21 cellular contexts compared by ENCODE assay signal in genomic region chr11:19687372-19687771, GRCh38. TPM values are rescaled to one million over a fixed set of nuclear protein-coding genes. Genes with fewer than 3 reads are reported as not detected.
A peak's percentile ranks its signal among the peaks of the same experiment; 100 is the strongest.
DNase-seq lines count a peak whose midpoint lies in the region; ATAC-seq and TF ChIP-seq lines count a peak whose summit lies in the region.
"Had no signal": no experiment of that assay in that cellular context is flagged by ENCODE, and none has a peak within 500 bp of the region (broad histone marks: within the 10 kb centered on the region; RNA-seq: fewer than 3 reads in every experiment).

No MANE protein-coding gene starts in this region.

- no peaks in the 10 kb centered on the region for H3K36me3 Mint-ChIP-seq in activated naive CD4-positive, alpha-beta T cell treated with anti-CD3 and anti-CD28 coated beads, Interleukin-2, amount 50 U/mL, for 24 hours
- no peaks in the 10 kb centered on the region for H3K36me3 Mint-ChIP-seq in activated naive CD4-positive, alpha-beta T cell treated with anti-CD3 and anti-CD28 coated beads, Interleukin-2, amount 50 U/mL, for 72 hours
- H3K36me3 Mint-ChIP-seq in glutamatergic neuron (ENCODE audit: unreplicated experiment) (no peaks in the 10 kb centered on the region), WTC11 (no peaks in the 10 kb centered on the region)
- H3K36me3 Mint-ChIP-seq in CD8-positive, alpha-beta memory T cell: no peaks in the 10 kb centered on the region
- H3K36me3 Mint-ChIP-seq: CD14-positive monocyte; CD4-positive, alpha-beta memory T cell; CD4-positive, CD25-positive, alpha-beta regulatory T cell had no signal

- no peak overlapping the region for H4K91ac ChIP-seq in trophoblast cell (ENCODE audit: low read depth, low read length)

- H4K12ac ChIP-seq in trophoblast cell (ENCODE audit: low read depth, low read length): no peak overlapping the region

- peak overlapping the region; percentile 56 for H3K27ac Mint-ChIP-seq in activated naive CD4-positive, alpha-beta T cell treated with anti-CD3 and anti-CD28 coated beads, Interleukin-2, amount 50 U/mL, for 24 hours
- no peak overlapping the region for H3K27ac Mint-ChIP-seq in activated naive CD4-positive, alpha-beta T cell treated with anti-CD3 and anti-CD28 coated beads, Interleukin-2, amount 50 U/mL, for 72 hours
- H3K27ac Mint-ChIP-seq in glutamatergic neuron (ENCODE audit: unreplicated experiment) (peak overlapping the region; percentile 20), WTC11 (no peak overlapping the region)
- no peak overlapping the region for H3K27ac Mint-ChIP-seq in CD8-positive, alpha-beta memory T cell
- H3K27ac Mint-ChIP-seq: CD14-positive monocyte; CD4-positive, CD25-positive, alpha-beta regulatory T cell had no signal

- DNase-seq in activated naive CD4-positive, alpha-beta T cell treated with anti-CD3 and anti-CD28 coated beads, Interleukin-2, amount 50 U/mL, for 72 hours (ENCODE audit: low spot score in 2 of 2): no peak
- DNase-seq in glutamatergic neuron (no peak), trophoblast cell (no peak), sigmoid colon (no peak), WTC11 (ENCODE audit: low spot score) (no peak)
- DNase-seq in CD8-positive, alpha-beta memory T cell: no peak
- DNase-seq: 8988T; ACHN; BE2C; C1 segment of cervical spinal cord; Caco-2; Calu3; CD4-positive, alpha-beta memory T cell; CD4-positive, CD25-positive, alpha-beta regulatory T cell; DMS79 treated with DMSO at 0.1 percent for 48 hours; GF-D8 had no signal

- H3K9ac ChIP-seq in trophoblast cell (ENCODE audit: low read length): no peak overlapping the region
- H3K9ac ChIP-seq: BLaER1 had no signal

- TF ChIP-seq EP300 in sigmoid colon (IDR thresholded peaks at IDR 0.05): no peak

- TF ChIP-seq CTCF in glutamatergic neuron (IDR thresholded peaks at IDR 0.05; ENCODE audit: partially characterized antibody, unreplicated experiment) (no peak), sigmoid colon (IDR thresholded peaks at IDR 0.05) (no peak), WTC11 (IDR thresholded peaks at IDR 0.05) (no peak)

- H3K9me3 ChIP-seq in trophoblast cell (ENCODE audit: insufficient read depth, low read depth, low read length) (no peaks in the 10 kb centered on the region), sigmoid colon (no peaks in the 10 kb centered on the region)
- no peaks in the 10 kb centered on the region for H3K9me3 ChIP-seq in CD8-positive, alpha-beta memory T cell (ENCODE audit: low read length)
- H3K9me3 ChIP-seq: BE2C, BLaER1, Caco-2 had no signal

- H3K4me1 ChIP-seq in trophoblast cell (ENCODE audit: control insufficient read depth in 1 of 2, insufficient read depth in 2 of 2, low read length in 2 of 2) (no peaks in the 10 kb centered on the region), sigmoid colon (peaks cover 0 to 52% (median 43%) of the 10 kb centered on the region in 4 donors)
- no peaks in the 10 kb centered on the region for H3K4me1 ChIP-seq in CD8-positive, alpha-beta memory T cell (ENCODE audit: insufficient read depth, low read length)
- H3K4me1 ChIP-seq: BE2C, BLaER1, Caco-2 had no signal

- no peak overlapping the region for H3K4ac ChIP-seq in trophoblast cell (ENCODE audit: low read depth, low read length)

- intact Hi-C loops in sigmoid colon (cut with DNase I): no loop called here

- H3K36me3 ChIP-seq in trophoblast cell (ENCODE audit: control insufficient read depth in 1 of 2, insufficient read depth in 2 of 2, low read length in 2 of 2): no peaks in the 10 kb centered on the region
- H3K36me3 ChIP-seq in sigmoid colon: no peaks in the 10 kb centered on the region
- no peaks in the 10 kb centered on the region for H3K36me3 ChIP-seq in CD8-positive, alpha-beta memory T cell (ENCODE audit: insufficient read depth, low read length)
- H3K36me3 ChIP-seq: BE2C, BLaER1 had no signal

- H2BK12ac ChIP-seq in trophoblast cell (ENCODE audit: low read length): no peak overlapping the region

- no peak overlapping the region for H2BK5ac ChIP-seq in trophoblast cell (ENCODE audit: low read depth, low read length, poor library complexity)

- peaks cover 7% of the 10 kb centered on the region for H3K27me3 Mint-ChIP-seq in activated naive CD4-positive, alpha-beta T cell treated with anti-CD3 and anti-CD28 coated beads, Interleukin-2, amount 50 U/mL, for 24 hours
- peaks cover 1% of the 10 kb centered on the region for H3K27me3 Mint-ChIP-seq in glutamatergic neuron (ENCODE audit: unreplicated experiment)
- peaks cover 8% of the 10 kb centered on the region; the same call in 1 of the 2 replicates for H3K27me3 Mint-ChIP-seq in WTC11 (ENCODE audit: low read depth)
- peaks cover 1 to 14% of the 10 kb centered on the region in 2 donors for H3K27me3 Mint-ChIP-seq in CD8-positive, alpha-beta memory T cell

- CTCF ChIA-PET in WTC11 (lab: Charles Lee): no interaction called here
- CTCF ChIA-PET in CD8-positive, alpha-beta memory T cell (lab: Charles Lee): no interaction called here

- H3K4me1 Mint-ChIP-seq in activated naive CD4-positive, alpha-beta T cell treated with anti-CD3 and anti-CD28 coated beads, Interleukin-2, amount 50 U/mL, for 24 hours: no peaks in the 10 kb centered on the region
- H3K4me1 Mint-ChIP-seq in glutamatergic neuron (ENCODE audit: low read depth, unreplicated experiment): peaks cover 1% of the 10 kb centered on the region
- H3K4me1 Mint-ChIP-seq in WTC11: no peaks in the 10 kb centered on the region
- H3K4me1 Mint-ChIP-seq in CD8-positive, alpha-beta memory T cell: no peaks in the 10 kb centered on the region
- H3K4me1 Mint-ChIP-seq: CD4-positive, alpha-beta memory T cell; CD4-positive, CD25-positive, alpha-beta regulatory T cell had no signal

- no peaks in the 10 kb centered on the region for H3K79me2 ChIP-seq in trophoblast cell (ENCODE audit: control insufficient read depth, insufficient read depth, low read length, poor library complexity)

- no peak overlapping the region for H4K8ac ChIP-seq in trophoblast cell (ENCODE audit: low read depth, low read length)

- no peaks in the 10 kb centered on the region for H3K79me1 ChIP-seq in trophoblast cell (ENCODE audit: low read length)

- H3K4me2 ChIP-seq in trophoblast cell (ENCODE audit: low read length): no peak overlapping the region
- H3K4me2 ChIP-seq: BLaER1 had no signal

- TF ChIP-seq POLR2A in sigmoid colon (IDR thresholded peaks at IDR 0.05): no peak

- H2AK5ac ChIP-seq in trophoblast cell (ENCODE audit: low read length): no peak overlapping the region

- H3K14ac ChIP-seq in trophoblast cell (ENCODE audit: low read length): no peak overlapping the region

- POLR2A ChIA-PET in WTC11 (lab: Charles Lee): no interaction called here
- POLR2A ChIA-PET in CD8-positive, alpha-beta memory T cell (lab: Charles Lee): no interaction called here

- H3K9me3 Mint-ChIP-seq in activated naive CD4-positive, alpha-beta T cell treated with anti-CD3 and anti-CD28 coated beads, Interleukin-2, amount 50 U/mL, for 24 hours: no peaks in the 10 kb centered on the region
- H3K9me3 Mint-ChIP-seq in activated naive CD4-positive, alpha-beta T cell treated with anti-CD3 and anti-CD28 coated beads, Interleukin-2, amount 50 U/mL, for 72 hours: no peaks in the 10 kb centered on the region
- H3K9me3 Mint-ChIP-seq in glutamatergic neuron (ENCODE audit: unreplicated experiment): peaks cover 7% of the 10 kb centered on the region
- 0 out of 2 replicates have a peak, but pooled peaks cover 3% of the 10 kb centered on the region for H3K9me3 Mint-ChIP-seq in WTC11
- no peaks in the 10 kb centered on the region for H3K9me3 Mint-ChIP-seq in CD8-positive, alpha-beta memory T cell

- no peak overlapping the region for H2AFZ ChIP-seq in trophoblast cell (ENCODE audit: insufficient read depth, low read length, poor library complexity)

- peak overlapping the region; percentile 74 for H3K23ac ChIP-seq in trophoblast cell (ENCODE audit: low read length)

- no peak for ATAC-seq in activated naive CD4-positive, alpha-beta T cell treated with anti-CD3 and anti-CD28 coated beads, Interleukin-2, amount 50 U/mL, for 72 hours
- ATAC-seq in WTC11 (no peak), GM18870 (IDR thresholded peaks at IDR 0.05; ENCODE audit: unreplicated experiment) (no peak)

- no peak overlapping the region for H3K4me3 ChIP-seq in trophoblast cell (ENCODE audit: low read depth, low read length)
- no peak overlapping the region for H3K4me3 ChIP-seq in sigmoid colon
- H3K4me3 ChIP-seq in CD8-positive, alpha-beta memory T cell (ENCODE audit: low read length): no peak overlapping the region
- H3K4me3 ChIP-seq: BLaER1 had no signal

- H3K4me3 Mint-ChIP-seq in activated naive CD4-positive, alpha-beta T cell treated with anti-CD3 and anti-CD28 coated beads, Interleukin-2, amount 50 U/mL, for 24 hours: no peak overlapping the region
- H3K4me3 Mint-ChIP-seq in glutamatergic neuron (ENCODE audit: unreplicated experiment): no peak overlapping the region
- H3K4me3 Mint-ChIP-seq in WTC11: no peak overlapping the region
- no peak overlapping the region for H3K4me3 Mint-ChIP-seq in CD8-positive, alpha-beta memory T cell
- H3K4me3 Mint-ChIP-seq: CD14-positive monocyte; CD4-positive, alpha-beta memory T cell; CD4-positive, CD25-positive, alpha-beta regulatory T cell had no signal

- H3K27ac ChIP-seq in trophoblast cell (ENCODE audit: low read depth, low read length) (no peak overlapping the region), sigmoid colon (peak overlapping the region in 3 of 4 donors; percentile 86 to 93 (median 89))
- H3K27ac ChIP-seq in CD8-positive, alpha-beta memory T cell (ENCODE audit: low read depth, low read length): no peak overlapping the region
- H3K27ac ChIP-seq: BLaER1 had no signal

- H3K27me3 ChIP-seq in trophoblast cell (ENCODE audit: insufficient read depth, low read length) (no peaks in the 10 kb centered on the region), sigmoid colon (no peaks in the 10 kb centered on the region)
- H3K27me3 ChIP-seq in CD8-positive, alpha-beta memory T cell (ENCODE audit: insufficient read depth, low read length, poor library complexity, severe bottlenecking): no peaks in the 10 kb centered on the region
- H3K27me3 ChIP-seq: BE2C, BLaER1 had no signal

- H2BK120ac ChIP-seq in trophoblast cell (ENCODE audit: insufficient read depth, low read length, poor library complexity): no peak overlapping the region

- no peak overlapping the region for H3K18ac ChIP-seq in trophoblast cell (ENCODE audit: low read length)

TF ChIP-seq in WTC11, 78 proteins besides CTCF, POLR2A, EP300 and RAD21 (continues in another document):
- TF ChIP-seq NFATC4 (CRISPR knock-in tag; IDR thresholded peaks at IDR 0.05): no peak
- TF ChIP-seq NFYB (CRISPR knock-in tag; conservative IDR thresholded peaks at IDR 0.05; ENCODE audit: low read depth): no peak
- TF ChIP-seq ZNF396 (CRISPR knock-in tag; IDR thresholded peaks at IDR 0.05; ENCODE audit: borderline replicate concordance): no peak
- no peak for TF ChIP-seq ZNF671 (CRISPR knock-in tag; IDR thresholded peaks at IDR 0.05)

RNA-seq across cellular contexts. Expression of gene NAV2, which starts 25.3 kb away (rescaled TPM):
- under 1 TPM; 0.27 to 0.88 TPM for total RNA-seq in activated naive CD4-positive, alpha-beta T cell treated with anti-CD3 and anti-CD28 coated beads, Interleukin-2, amount 50 U/mL, for 72 hours
- total RNA-seq in glutamatergic neuron (ENCODE audit: unreplicated experiment) (117 TPM), sigmoid colon (10 to 100 TPM; 22.1 to 62.6 (median 38.2) TPM), WTC11 (2021) (41.8 to 44.5 TPM (median 42.8 TPM) in 3 replicates)
- 36.1 and 37.2 TPM in 2 replicates for polyA plus RNA-seq in trophoblast cell (2013)
- 1 to 10 TPM; 1.2 to 9.6 (median 2.3) TPM for polyA plus RNA-seq in sigmoid colon
- 1 to 10 TPM in 1 of 2 experiments, under 1 TPM in 1; 0.42 to 1.2 TPM for total RNA-seq in CD8-positive, alpha-beta memory T cell
- polyA plus RNA-seq in CD8-positive, alpha-beta memory T cell: 1.1 TPM
- total RNA-seq: A673 had no signal
- polyA plus RNA-seq: CD14-positive monocyte had no signal

Comparison
In these comparisons a context has a peak if more than half of its experiments do, and no peak if none do; other contexts are left out.
1. H3K27ac Mint-ChIP-seq: peak in activated naive CD4-positive, alpha-beta T cell treated with anti-CD3 and anti-CD28 coated beads, Interleukin-2, amount 50 U/mL, for 24 hours (single experiment) and glutamatergic neuron (single experiment); none in activated naive CD4-positive, alpha-beta T cell treated with anti-CD3 and anti-CD28 coated beads, Interleukin-2, amount 50 U/mL, for 72 hours (0 of 2), WTC11 (single experiment) and CD8-positive, alpha-beta memory T cell (0 of 8).
2. H3K27ac ChIP-seq: peak in sigmoid colon (3 of 4); none in trophoblast cell (single experiment) and CD8-positive, alpha-beta memory T cell (single experiment).
3. RNA of gene NAV2, which starts 25.3 kb away (total RNA-seq): 117 TPM in glutamatergic neuron (single experiment), 41.8 to 44.5 TPM in WTC11 and 22.1 to 62.6 TPM in sigmoid colon; 0.42 to 1.2 TPM in CD8-positive, alpha-beta memory T cell and 0.27 to 0.88 TPM in activated naive CD4-positive, alpha-beta T cell treated with anti-CD3 and anti-CD28 coated beads, Interleukin-2, amount 50 U/mL, for 72 hours; every median in the first group is over 10 times any median in the second.